1 cellular context compared by ENCODE assay signal in the genomic region with DNA sequence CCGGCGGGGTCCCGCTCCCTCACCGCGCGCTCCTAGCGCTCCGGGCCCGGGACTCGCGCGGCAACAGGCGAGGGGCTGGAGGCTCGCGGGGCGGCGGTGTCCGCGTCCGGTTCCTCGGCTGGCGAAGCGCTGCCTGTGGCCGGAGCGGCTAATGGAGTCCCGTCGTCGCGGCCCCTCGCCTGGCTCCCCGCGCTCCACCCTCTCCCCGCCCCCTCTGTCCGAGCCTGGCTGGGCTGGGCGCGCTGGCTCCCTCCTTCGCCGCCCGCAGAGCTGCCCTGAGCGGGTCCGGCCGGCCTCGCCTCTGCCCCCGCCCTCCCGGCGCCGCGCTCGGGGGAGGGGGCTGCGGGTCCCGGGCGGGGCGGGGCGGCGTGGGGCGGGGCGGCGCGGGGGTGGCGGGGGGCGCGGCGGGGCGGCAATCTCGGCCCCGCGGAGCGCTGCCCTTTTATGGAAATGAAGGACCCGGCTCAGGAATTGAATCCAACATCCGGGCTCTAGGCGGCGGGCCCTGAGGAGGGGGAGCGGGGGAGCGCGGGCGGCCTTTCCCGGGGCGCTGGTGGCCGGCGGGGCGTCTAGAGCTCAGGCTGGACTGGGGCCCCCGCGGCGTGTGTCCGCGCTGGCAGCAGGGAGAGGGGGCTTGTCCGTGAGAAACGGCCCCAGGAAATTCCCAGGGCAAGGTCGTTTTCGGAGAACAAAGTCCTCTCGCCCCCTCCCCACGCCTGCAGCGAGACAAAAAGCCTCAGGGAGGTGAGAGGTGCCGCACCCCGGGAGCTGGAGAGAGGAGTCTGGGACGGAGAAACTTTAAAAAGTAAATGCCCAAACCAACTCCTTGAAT.
TF ChIP-seq lines count a peak whose summit lies in the region.

A gene with protein sequence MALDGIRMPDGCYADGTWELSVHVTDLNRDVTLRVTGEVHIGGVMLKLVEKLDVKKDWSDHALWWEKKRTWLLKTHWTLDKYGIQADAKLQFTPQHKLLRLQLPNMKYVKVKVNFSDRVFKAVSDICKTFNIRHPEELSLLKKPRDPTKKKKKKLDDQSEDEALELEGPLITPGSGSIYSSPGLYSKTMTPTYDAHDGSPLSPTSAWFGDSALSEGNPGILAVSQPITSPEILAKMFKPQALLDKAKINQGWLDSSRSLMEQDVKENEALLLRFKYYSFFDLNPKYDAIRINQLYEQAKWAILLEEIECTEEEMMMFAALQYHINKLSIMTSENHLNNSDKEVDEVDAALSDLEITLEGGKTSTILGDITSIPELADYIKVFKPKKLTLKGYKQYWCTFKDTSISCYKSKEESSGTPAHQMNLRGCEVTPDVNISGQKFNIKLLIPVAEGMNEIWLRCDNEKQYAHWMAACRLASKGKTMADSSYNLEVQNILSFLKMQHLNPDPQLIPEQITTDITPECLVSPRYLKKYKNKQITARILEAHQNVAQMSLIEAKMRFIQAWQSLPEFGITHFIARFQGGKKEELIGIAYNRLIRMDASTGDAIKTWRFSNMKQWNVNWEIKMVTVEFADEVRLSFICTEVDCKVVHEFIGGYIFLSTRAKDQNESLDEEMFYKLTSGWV (minus strand): TSS at position 153 of the 832 bp plus-strand sequence. CDS start 482 bp downstream, outside the sequence.

TF ChIP-seq in HepG2, 621 proteins besides CTCF, POLR2A, EP300 and RAD21 (continued from another document and continues in another):
- TF ChIP-seq ZNF280D (CRISPR knock-in tag; IDR thresholded peaks at IDR 0.05) (no peak), NFE2L1 (CRISPR knock-in tag; IDR thresholded peaks at IDR 0.05; ENCODE audit: borderline replicate concordance) (no peak), ZNF841 (CRISPR knock-in tag; IDR thresholded peaks at IDR 0.05; ENCODE audit: borderline replicate concordance) (no peak), KDM6A (CRISPR knock-in tag; IDR thresholded peaks at IDR 0.05; ENCODE audit: low read depth) (no peak), ZNF136 (CRISPR knock-in tag; IDR thresholded peaks at IDR 0.05; ENCODE audit: low read depth) (0 out of 2 replicates have a peak, but pooled peaks have one; percentile 22), ZNF446 (CRISPR knock-in tag; IDR thresholded peaks at IDR 0.05) (no peak), ZNF367 (CRISPR knock-in tag; IDR thresholded peaks at IDR 0.05; ENCODE audit: borderline replicate concordance) (no peak), TOPORS (CRISPR knock-in tag; IDR thresholded peaks at IDR 0.05) (no peak; the same call in 1 of the 2 replicates), ZFP36 (IDR thresholded peaks at IDR 0.05; ENCODE audit: borderline replicate concordance, low read depth, low read length, partially characterized antibody) (no peak), PLSCR1 (CRISPR knock-in tag; IDR thresholded peaks at IDR 0.05; ENCODE audit: borderline replicate concordance) (no peak), XBP1 (CRISPR knock-in tag; IDR thresholded peaks at IDR 0.05) (no peak), SPEN (CRISPR knock-in tag; IDR thresholded peaks at IDR 0.05; ENCODE audit: low read depth) (peak; percentile 69; the same call in 1 of the 2 replicates), TBX2 (CRISPR knock-in tag; IDR thresholded peaks at IDR 0.05; ENCODE audit: borderline replicate concordance) (peak; percentile 39), ZNF543 (CRISPR knock-in tag; IDR thresholded peaks at IDR 0.05) (no peak), BHLHE40 (IDR thresholded peaks at IDR 0.05; ENCODE audit: low read length) (no peak), NFIB (CRISPR knock-in tag; IDR thresholded peaks at IDR 0.05; ENCODE audit: borderline replicate concordance) (no peak), ATAD3A (CRISPR knock-in tag; IDR thresholded peaks at IDR 0.05) (no peak), DPF2 (CRISPR knock-in tag; IDR thresholded peaks at IDR 0.05; ENCODE audit: borderline replicate concordance, low read depth) (no peak), REXO4 (CRISPR knock-in tag; IDR thresholded peaks at IDR 0.05; ENCODE audit: borderline replicate concordance) (no peak), ZNF510 (CRISPR knock-in tag; IDR thresholded peaks at IDR 0.05; ENCODE audit: low read depth) (no peak), ZC3H4 (CRISPR knock-in tag; IDR thresholded peaks at IDR 0.05; ENCODE audit: borderline replicate concordance) (no peak), ZBTB1 (CRISPR knock-in tag; IDR thresholded peaks at IDR 0.05; ENCODE audit: borderline replicate concordance) (no peak), ATF5 (CRISPR knock-in tag; IDR thresholded peaks at IDR 0.05; ENCODE audit: low read depth) (no peak), ZNF160 (CRISPR knock-in tag; IDR thresholded peaks at IDR 0.05) (no peak; the same call in 1 of the 2 replicates), ZNF101 (CRISPR knock-in tag; IDR thresholded peaks at IDR 0.05; ENCODE audit: borderline replicate concordance, low read depth) (no peak), ZNF577 (CRISPR knock-in tag; IDR thresholded peaks at IDR 0.05; ENCODE audit: borderline replicate concordance, low read depth) (no peak), GTF2F1 (IDR thresholded peaks at IDR 0.05; ENCODE audit: low read length) (no peak), DMAP1 (CRISPR knock-in tag; IDR thresholded peaks at IDR 0.05) (no peak), IKZF4 (CRISPR knock-in tag; IDR thresholded peaks at IDR 0.05; ENCODE audit: borderline replicate concordance, low read depth, not compliant biosample characterization) (no peak), SUZ12 (IDR thresholded peaks at IDR 0.05; ENCODE audit: low read depth, low read length) (no peak), ZNF143 (CRISPR knock-in tag; IDR thresholded peaks at IDR 0.05) (no peak), ZNF557 (CRISPR knock-in tag; IDR thresholded peaks at IDR 0.05) (no peak), NONO (IDR thresholded peaks at IDR 0.05) (no peak), NONO (CRISPR knock-in tag; conservative IDR thresholded peaks at IDR 0.05) (peak; percentile 51), ZFAT (CRISPR knock-in tag; conservative IDR thresholded peaks at IDR 0.05) (no peak), ZNF891 (CRISPR knock-in tag; IDR thresholded peaks at IDR 0.05) (no peak), ZHX1 (CRISPR knock-in tag; IDR thresholded peaks at IDR 0.05; ENCODE audit: low read depth) (no peak; the same call in 1 of the 2 replicates), ZNF878 (CRISPR knock-in tag; IDR thresholded peaks at IDR 0.05) (no peak), NFKB2 (CRISPR knock-in tag; IDR thresholded peaks at IDR 0.05; ENCODE audit: borderline replicate concordance) (no peak), DNMT1 (CRISPR knock-in tag; IDR thresholded peaks at IDR 0.05) (no peak), ZNF672 (CRISPR knock-in tag; IDR thresholded peaks at IDR 0.05) (no peak), ZMAT5 (CRISPR knock-in tag; IDR thresholded peaks at IDR 0.05; ENCODE audit: borderline replicate concordance, low read depth) (no peak), ZKSCAN5 (CRISPR knock-in tag; IDR thresholded peaks at IDR 0.05) (no peak), ZNF746 (CRISPR knock-in tag; IDR thresholded peaks at IDR 0.05) (peak; percentile 39), SAP130 (CRISPR knock-in tag; IDR thresholded peaks at IDR 0.05; ENCODE audit: low read depth) (peak; percentile 80), SMYD3 (CRISPR knock-in tag; IDR thresholded peaks at IDR 0.05) (0 out of 2 replicates have a peak, but pooled peaks have one; percentile 18), ZBTB7A (CRISPR knock-in tag; IDR thresholded peaks at IDR 0.05) (no peak), TAF15 (IDR thresholded peaks at IDR 0.05; ENCODE audit: low read depth, low read length, poor library complexity, severe bottlenecking) (no peak)
- TF ChIP-seq, protein P1, sequence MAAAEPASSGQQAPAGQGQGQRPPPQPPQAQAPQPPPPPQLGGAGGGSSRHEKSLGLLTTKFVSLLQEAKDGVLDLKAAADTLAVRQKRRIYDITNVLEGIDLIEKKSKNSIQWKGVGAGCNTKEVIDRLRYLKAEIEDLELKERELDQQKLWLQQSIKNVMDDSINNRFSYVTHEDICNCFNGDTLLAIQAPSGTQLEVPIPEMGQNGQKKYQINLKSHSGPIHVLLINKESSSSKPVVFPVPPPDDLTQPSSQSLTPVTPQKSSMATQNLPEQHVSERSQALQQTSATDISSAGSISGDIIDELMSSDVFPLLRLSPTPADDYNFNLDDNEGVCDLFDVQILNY (CRISPR knock-in tag; conservative IDR thresholded peaks at IDR 0.05): no peak
- TF ChIP-seq, protein P2, sequence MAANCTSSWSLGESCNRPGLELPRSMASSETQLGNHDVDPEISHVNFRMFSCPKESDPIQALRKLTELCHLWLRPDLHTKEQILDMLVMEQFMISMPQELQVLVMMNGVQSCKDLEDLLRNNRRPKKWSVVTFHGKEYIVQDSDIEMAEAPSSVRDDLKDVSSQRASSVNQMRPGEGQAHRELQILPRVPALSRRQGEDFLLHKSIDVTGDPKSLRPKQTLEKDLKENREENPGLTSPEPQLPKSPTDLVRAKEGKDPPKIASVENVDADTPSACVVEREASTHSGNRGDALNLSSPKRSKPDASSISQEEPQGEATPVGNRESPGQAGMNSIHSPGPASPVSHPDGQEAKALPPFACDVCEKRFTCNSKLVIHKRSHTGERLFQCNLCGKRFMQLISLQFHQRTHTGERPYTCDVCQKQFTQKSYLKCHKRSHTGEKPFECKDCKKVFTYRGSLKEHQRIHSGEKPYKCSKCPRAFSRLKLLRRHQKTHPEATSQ (CRISPR knock-in tag; IDR thresholded peaks at IDR 0.05; ENCODE audit: borderline replicate concordance): 0 out of 2 replicates have a peak, but pooled peaks have one; percentile 0
- TF ChIP-seq, protein P3, sequence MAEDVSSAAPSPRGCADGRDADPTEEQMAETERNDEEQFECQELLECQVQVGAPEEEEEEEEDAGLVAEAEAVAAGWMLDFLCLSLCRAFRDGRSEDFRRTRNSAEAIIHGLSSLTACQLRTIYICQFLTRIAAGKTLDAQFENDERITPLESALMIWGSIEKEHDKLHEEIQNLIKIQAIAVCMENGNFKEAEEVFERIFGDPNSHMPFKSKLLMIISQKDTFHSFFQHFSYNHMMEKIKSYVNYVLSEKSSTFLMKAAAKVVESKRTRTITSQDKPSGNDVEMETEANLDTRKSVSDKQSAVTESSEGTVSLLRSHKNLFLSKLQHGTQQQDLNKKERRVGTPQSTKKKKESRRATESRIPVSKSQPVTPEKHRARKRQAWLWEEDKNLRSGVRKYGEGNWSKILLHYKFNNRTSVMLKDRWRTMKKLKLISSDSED (CRISPR knock-in tag; IDR thresholded peaks at IDR 0.05): no peak
- TF ChIP-seq, protein P4, sequence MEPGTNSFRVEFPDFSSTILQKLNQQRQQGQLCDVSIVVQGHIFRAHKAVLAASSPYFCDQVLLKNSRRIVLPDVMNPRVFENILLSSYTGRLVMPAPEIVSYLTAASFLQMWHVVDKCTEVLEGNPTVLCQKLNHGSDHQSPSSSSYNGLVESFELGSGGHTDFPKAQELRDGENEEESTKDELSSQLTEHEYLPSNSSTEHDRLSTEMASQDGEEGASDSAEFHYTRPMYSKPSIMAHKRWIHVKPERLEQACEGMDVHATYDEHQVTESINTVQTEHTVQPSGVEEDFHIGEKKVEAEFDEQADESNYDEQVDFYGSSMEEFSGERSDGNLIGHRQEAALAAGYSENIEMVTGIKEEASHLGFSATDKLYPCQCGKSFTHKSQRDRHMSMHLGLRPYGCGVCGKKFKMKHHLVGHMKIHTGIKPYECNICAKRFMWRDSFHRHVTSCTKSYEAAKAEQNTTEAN (CRISPR knock-in tag; conservative IDR thresholded peaks at IDR 0.05): no peak; the same call in 1 of the 2 replicates
